In genomic region chr13:93932901-93933300, GRCh38 we compare ENCODE assay signal across 26 cellular contexts.
DNase-seq lines count a peak whose midpoint lies in the region; ATAC-seq, FAIRE-seq and TF ChIP-seq lines count a peak whose summit lies in the region.
"Had no signal": no experiment of that assay in that cellular context is flagged by ENCODE, and none has a peak within 500 bp of the region (broad histone marks: within the 10 kb centered on the region; RNA-seq: fewer than 3 reads in every experiment).

No MANE protein-coding gene starts in this region.

- H3K9me3 Mint-ChIP-seq in endodermal cell: peaks cover 4% of the 10 kb centered on the region
- H3K9me3 Mint-ChIP-seq: CD4-positive, alpha-beta T cell; CD8-positive, alpha-beta T cell had no signal

- no peak overlapping the region for H2BK120ac ChIP-seq in mesendoderm (ENCODE audit: low read depth, low read length)

- H3K4me1 ChIP-seq in endodermal cell (ENCODE audit: control insufficient read depth, insufficient read depth, low read length): no peaks in the 10 kb centered on the region
- H3K4me1 ChIP-seq in mesendoderm (ENCODE audit: control insufficient read depth, low read depth, low read length): no peaks in the 10 kb centered on the region
- H3K4me1 ChIP-seq: A549, Caco-2 had no signal

- H3K18ac ChIP-seq in mesendoderm (ENCODE audit: low read length): peak overlapping the region; percentile 39

- no peak overlapping the region for H4K5ac ChIP-seq in mesendoderm (ENCODE audit: low read length)

- H3K79me1 ChIP-seq in mesendoderm (ENCODE audit: low read length): no peaks in the 10 kb centered on the region

- H3K9me3 ChIP-seq in endodermal cell (ENCODE audit: control insufficient read depth, low read length): no peaks in the 10 kb centered on the region
- H3K9me3 ChIP-seq: A549; BLaER1 treated with 17β-estradiol and CSF1 and Interleukin-3, amounts not matched to agents 10 nM and 100 nM; Caco-2 had no signal

- peak; percentile 20 for FAIRE-seq in H54 (lab: Jason Lieb, UNC)
- FAIRE-seq: A549, D721Med, G401.6, GM12878, GM12892, GM18507, GM19239 had no signal

- peak overlapping the region; percentile 23 for H3K27ac Mint-ChIP-seq in endodermal cell
- H3K27ac Mint-ChIP-seq: B cell; CD4-positive, alpha-beta T cell; CD8-positive, alpha-beta T cell had no signal

- no peak overlapping the region for H2AK5ac ChIP-seq in mesendoderm (ENCODE audit: low read length)

- no peaks in the 10 kb centered on the region for H3K4me1 Mint-ChIP-seq in endodermal cell
- H3K4me1 Mint-ChIP-seq: B cell had no signal

- no peak overlapping the region for H3K56ac ChIP-seq in mesendoderm (ENCODE audit: low read length)

- no peaks in the 10 kb centered on the region for H3K36me3 Mint-ChIP-seq in endodermal cell (ENCODE audit: low read depth)
- H3K36me3 Mint-ChIP-seq: CD8-positive, alpha-beta T cell had no signal

- 90% methylated on average over 3 of the region's 3 CpGs; no CpG with 5 or more reads in 1 of the 2 experiments for WGBS in endodermal cell (ENCODE audit: insufficient coverage in 1 of 2, insufficient read length in 1 of 2), 2 experiments
- WGBS in mesendoderm (ENCODE audit: extremely low coverage, insufficient coverage, low lambda C conversion rate): no CpG with 5 or more reads among the region's 3 CpGs

- H2BK5ac ChIP-seq in mesendoderm (ENCODE audit: low read length): no peak overlapping the region

- no peak overlapping the region for H3K4me3 Mint-ChIP-seq in endodermal cell
- H3K4me3 Mint-ChIP-seq: B cell; CD4-positive, alpha-beta T cell; CD8-positive, alpha-beta T cell had no signal

- H3K23ac ChIP-seq in mesendoderm (ENCODE audit: low read length): no peak overlapping the region

- TF ChIP-seq CTCF in endodermal cell (conservative IDR thresholded peaks at IDR 0.05): no peak
- TF ChIP-seq CTCF in GM10266 (IDR thresholded peaks at IDR 0.05; ENCODE audit: control insufficient read depth, insufficient read depth, low read depth, missing control alignments): no peak

- no peak overlapping the region for H4K8ac ChIP-seq in mesendoderm (ENCODE audit: low read depth, low read length)

- H2BK15ac ChIP-seq in mesendoderm (replicated peaks; ENCODE audit: low read depth): no peak overlapping the region

- H3K79me2 ChIP-seq in mesendoderm (ENCODE audit: control insufficient read depth, insufficient read depth, low read length): no peaks in the 10 kb centered on the region

- ATAC-seq in GM18517 (IDR thresholded peaks at IDR 0.05; ENCODE audit: unreplicated experiment) (no peak), HG02610 (IDR thresholded peaks at IDR 0.05; ENCODE audit: unreplicated experiment) (no peak)
- ATAC-seq: A549; CD8-positive, alpha-beta T cell; GM12878 had no signal

- TF ChIP-seq POLR2A in H54 (IDR thresholded peaks at IDR 0.05; ENCODE audit: low read depth, low read length): no peak

- DNase-seq in H54 (ENCODE audit: insufficient read length, low spot score) (no peak), amniotic epithelial cell (ENCODE audit: low read depth) (peak; percentile 58), endodermal cell (no peak), mesendoderm (no peak), occipital lobe (lab: John Stamatoyannopoulos, UW) (no peak), GM10266 (ENCODE audit: extremely low spot score) (no peak)
- DNase-seq: AML-193; Caco-2; Calu3; CD4-positive, alpha-beta T cell; CD8-positive, alpha-beta T cell; DMS79 treated with DMSO at 0.1 percent for 48 hours; GF-D8 had no signal

- H3K27ac ChIP-seq in endodermal cell (ENCODE audit: low read depth, low read length) (no peak overlapping the region), mesendoderm (ENCODE audit: low read depth, low read length) (no peak overlapping the region)
- H3K27ac ChIP-seq: 22Rv1; A549; BLaER1 treated with 17β-estradiol and CSF1 and Interleukin-3, amounts not matched to agents 10 nM and 100 nM; C4-2B had no signal

- H3K36me3 ChIP-seq in endodermal cell (ENCODE audit: control insufficient read depth, insufficient read depth, low read length) (peaks cover 4% of the 10 kb centered on the region), mesendoderm (ENCODE audit: control insufficient read depth, insufficient read depth, low read length) (no peaks in the 10 kb centered on the region)
- H3K36me3 ChIP-seq: BLaER1 treated with 17β-estradiol and CSF1 and Interleukin-3, amounts not matched to agents 10 nM and 100 nM had no signal

- H3K27me3 ChIP-seq in endodermal cell (ENCODE audit: control insufficient read depth, insufficient read depth, low read length, poor library complexity, severe bottlenecking): no peaks in the 10 kb centered on the region
- no peaks in the 10 kb centered on the region for H3K27me3 ChIP-seq in mesendoderm (ENCODE audit: insufficient read depth, low read length, poor library complexity)
- H3K27me3 ChIP-seq: BLaER1 treated with 17β-estradiol and CSF1 and Interleukin-3, amounts not matched to agents 10 nM and 100 nM had no signal

- H3K4ac ChIP-seq in mesendoderm (ENCODE audit: low read depth, low read length): no peak overlapping the region

- H3K9ac ChIP-seq in endodermal cell (ENCODE audit: extremely low read depth, low read length, poor library complexity, severe bottlenecking) (no peak overlapping the region), mesendoderm (ENCODE audit: low read length) (no peak overlapping the region)
- H3K9ac ChIP-seq: BLaER1 treated with 17β-estradiol and CSF1 and Interleukin-3, amounts not matched to agents 10 nM and 100 nM had no signal

- no peak overlapping the region for H3K4me2 ChIP-seq in mesendoderm (ENCODE audit: low read length)
- H3K4me2 ChIP-seq: A549; BLaER1 treated with 17β-estradiol and CSF1 and Interleukin-3, amounts not matched to agents 10 nM and 100 nM had no signal

- no peak overlapping the region for H3K4me3 ChIP-seq in endodermal cell (ENCODE audit: low read length)
- H3K4me3 ChIP-seq in mesendoderm (ENCODE audit: low read length): no peak overlapping the region
- H3K4me3 ChIP-seq: A549; BLaER1 treated with 17β-estradiol and CSF1 and Interleukin-3, amounts not matched to agents 10 nM and 100 nM; GM12878 had no signal

- no peaks in the 10 kb centered on the region for H3K27me3 Mint-ChIP-seq in endodermal cell (ENCODE audit: insufficient read depth)
- H3K27me3 Mint-ChIP-seq: B cell; CD4-positive, alpha-beta T cell had no signal
